In genomic region chr15:81895723-81896122, GRCh38 we compare ENCODE assay signal across 33 cellular contexts.
"Had no signal": no experiment of that assay in that cellular context is flagged by ENCODE, and none has a peak within 500 bp of the region (broad histone marks: within the 10 kb centered on the region; RNA-seq: fewer than 3 reads in every experiment).

No MANE protein-coding gene starts in this region.

- H3K4me3 ChIP-seq: ascending aorta, breast epithelium, cardiac muscle cell, esophagus muscularis mucosa, gastrocnemius medialis, heart left ventricle had no signal

- H3K36me3 Mint-ChIP-seq: activated naive CD4-positive, alpha-beta T cell treated with anti-CD3 and anti-CD28 coated beads, Interleukin-2, amount 50 U/mL, for 24 hours; activated naive CD8-positive, alpha-beta T cell treated with anti-CD3 and anti-CD28 coated beads for 36 hours had no signal

- H3K4me1 Mint-ChIP-seq: activated B cell treated with CpG ODN at 0.5 μM for 24 hours; activated naive CD4-positive, alpha-beta T cell treated with anti-CD3 and anti-CD28 coated beads, Interleukin-2, amount 50 U/mL, for 24 hours; activated naive CD8-positive, alpha-beta T cell treated with anti-CD3 and anti-CD28 coated beads for 36 hours; activated naive CD8-positive, alpha-beta T cell treated with anti-CD3 and anti-CD28 coated beads, Interleukin-2, amount 50 U/mL, for 24 hours; central memory CD8-positive, alpha-beta T cell; T-helper 17 cell had no signal

- H3K9me3 ChIP-seq: ascending aorta, breast epithelium, esophagus muscularis mucosa, gastrocnemius medialis, heart left ventricle had no signal

- H3K4me3 Mint-ChIP-seq: activated B cell treated with CpG ODN at 0.5 μM for 24 hours; activated CD8-positive, alpha-beta T cell treated with anti-CD3 and anti-CD28 coated beads for 36 hours; activated naive CD4-positive, alpha-beta T cell treated with anti-CD3 and anti-CD28 coated beads for 36 hours; activated naive CD4-positive, alpha-beta T cell treated with anti-CD3 and anti-CD28 coated beads, Interleukin-2, amount 50 U/mL, for 24 hours; activated naive CD8-positive, alpha-beta T cell treated with anti-CD3 and anti-CD28 coated beads for 36 hours; activated naive CD8-positive, alpha-beta T cell treated with anti-CD3 and anti-CD28 coated beads, Interleukin-2, amount 50 U/mL, for 24 hours; activated T-cell treated with anti-CD3 and anti-CD28 coated beads, Interleukin-2, amount 50 U/mL, for 4 hours; brain; central memory CD8-positive, alpha-beta T cell; effector memory CD8-positive, alpha-beta T cell; T-helper 17 cell; T-helper 2 cell treated with Interferon-gamma antibody and Interleukin-4, amounts not matched to agents 5 μg/mL and 100 μg/mL, for 36 hours had no signal

- H3K4me1 ChIP-seq: ascending aorta, breast epithelium, foreskin keratinocyte, gastrocnemius medialis, heart left ventricle had no signal

- H3K9me3 Mint-ChIP-seq: activated B cell treated with CpG ODN at 0.5 μM for 24 hours; activated CD8-positive, alpha-beta T cell treated with anti-CD3 and anti-CD28 coated beads for 36 hours; activated naive CD4-positive, alpha-beta T cell treated with anti-CD3 and anti-CD28 coated beads for 36 hours; activated naive CD4-positive, alpha-beta T cell treated with anti-CD3 and anti-CD28 coated beads, Interleukin-2, amount 50 U/mL, for 24 hours; activated naive CD8-positive, alpha-beta T cell treated with anti-CD3 and anti-CD28 coated beads for 36 hours; activated naive CD8-positive, alpha-beta T cell treated with anti-CD3 and anti-CD28 coated beads, Interleukin-2, amount 50 U/mL, for 24 hours; activated T-cell treated with anti-CD3 and anti-CD28 coated beads, Interleukin-2, amount 50 U/mL, for 4 hours; activated T-helper 2 cell treated with anti-CD3 and anti-CD28 coated beads, Interferon-gamma antibody, Interleukin-2, Interleukin-4, amounts not matched to agents 10 μg/mL and 5 μg/mL and 100 μg/mL, durations not matched to agents 14 hours and 24 hours and 36 hours; brain; central memory CD8-positive, alpha-beta T cell; effector memory CD8-positive, alpha-beta T cell; T-helper 2 cell treated with Interferon-gamma antibody and Interleukin-4, amounts not matched to agents 5 μg/mL and 100 μg/mL, for 36 hours had no signal

- H3K36me3 ChIP-seq: ascending aorta, breast epithelium, cardiac muscle cell, esophagus muscularis mucosa, gastrocnemius medialis, heart left ventricle, WERI-Rb-1 had no signal

- DNase-seq: activated B cell treated with CpG ODN at 0.5 μM for 24 hours; activated CD4-positive, alpha-beta T cell treated with anti-CD3 and anti-CD28 coated beads for 48 hours; activated CD4-positive, alpha-beta T cell treated with anti-CD3 and anti-CD28 coated beads, Interleukin-2, amount 50 U/mL, for 1 hour; activated CD4-positive, alpha-beta T cell treated with anti-CD3 and anti-CD28 coated beads, Interleukin-2, amount 50 U/mL, for 48 hours; activated CD8-positive, alpha-beta memory T cell treated with anti-CD3 and anti-CD28 coated beads for 24 hours; activated CD8-positive, alpha-beta T cell treated with anti-CD3 and anti-CD28 coated beads for 36 hours; activated effector memory CD4-positive, alpha-beta T cell treated with anti-CD3 and anti-CD28 coated beads, Interleukin-2, amount 50 U/mL, for 16 hours; activated naive CD4-positive, alpha-beta T cell treated with anti-CD3 and anti-CD28 coated beads for 36 hours; activated naive CD8-positive, alpha-beta T cell treated with anti-CD3 and anti-CD28 coated beads for 36 hours; activated naive CD8-positive, alpha-beta T cell treated with anti-CD3 and anti-CD28 coated beads, Interleukin-2, amount 50 U/mL, for 24 hours; activated T-cell treated with anti-CD3 and anti-CD28 coated beads, Interleukin-2, amount 50 U/mL, for 4 hours; cortex of kidney; dermis blood vessel endothelial cell; effector CD4-positive, alpha-beta T cell; effector memory CD8-positive, alpha-beta T cell; erythroblast; foreskin keratinocyte; gastrocnemius medialis; glutamatergic neuron; heart left ventricle; T-helper 17 cell; T1000; WERI-Rb-1 had no signal

- H3K27me3 Mint-ChIP-seq: activated naive CD4-positive, alpha-beta T cell treated with anti-CD3 and anti-CD28 coated beads, Interleukin-2, amount 50 U/mL, for 24 hours; activated naive CD8-positive, alpha-beta T cell treated with anti-CD3 and anti-CD28 coated beads for 36 hours; central memory CD8-positive, alpha-beta T cell; effector memory CD8-positive, alpha-beta T cell had no signal

- ATAC-seq: activated CD4-positive, CD25-positive, alpha-beta regulatory T cell treated with anti-CD3 and anti-CD28 coated beads, Interleukin-2, amount 50 U/mL, for 24 hours; activated CD8-positive, alpha-beta T cell treated with anti-CD3 and anti-CD28 coated beads for 36 hours; activated naive CD8-positive, alpha-beta T cell treated with anti-CD3 and anti-CD28 coated beads, Interleukin-2, amount 50 U/mL, for 24 hours; activated T-cell treated with anti-CD3 and anti-CD28 coated beads, Interleukin-2, amount 50 U/mL, for 4 hours; effector memory CD8-positive, alpha-beta T cell; foreskin keratinocyte; gastrocnemius medialis; heart left ventricle; T-helper 17 cell had no signal

- H3K27ac ChIP-seq: ascending aorta, breast epithelium, cardiac muscle cell, foreskin keratinocyte, gastrocnemius medialis, WERI-Rb-1 had no signal

- H3K27ac Mint-ChIP-seq: activated B cell treated with CpG ODN at 0.5 μM for 24 hours; activated CD8-positive, alpha-beta T cell treated with anti-CD3 and anti-CD28 coated beads for 36 hours; activated naive CD4-positive, alpha-beta T cell treated with anti-CD3 and anti-CD28 coated beads for 36 hours; activated naive CD4-positive, alpha-beta T cell treated with anti-CD3 and anti-CD28 coated beads, Interleukin-2, amount 50 U/mL, for 24 hours; activated naive CD8-positive, alpha-beta T cell treated with anti-CD3 and anti-CD28 coated beads for 36 hours; activated naive CD8-positive, alpha-beta T cell treated with anti-CD3 and anti-CD28 coated beads, Interleukin-2, amount 50 U/mL, for 24 hours; activated T-helper 2 cell treated with anti-CD3 and anti-CD28 coated beads, Interferon-gamma antibody, Interleukin-2, Interleukin-4, amounts not matched to agents 10 μg/mL and 5 μg/mL and 100 μg/mL, durations not matched to agents 14 hours and 24 hours and 36 hours; effector memory CD8-positive, alpha-beta T cell; T-helper 17 cell; T-helper 2 cell treated with Interferon-gamma antibody and Interleukin-4, amounts not matched to agents 5 μg/mL and 100 μg/mL, for 36 hours had no signal

- H3K27me3 ChIP-seq: ascending aorta, breast epithelium, cardiac muscle cell, esophagus muscularis mucosa, foreskin keratinocyte, gastrocnemius medialis, heart left ventricle had no signal
